1 cellular context compared by ENCODE assay signal in the genomic region with DNA sequence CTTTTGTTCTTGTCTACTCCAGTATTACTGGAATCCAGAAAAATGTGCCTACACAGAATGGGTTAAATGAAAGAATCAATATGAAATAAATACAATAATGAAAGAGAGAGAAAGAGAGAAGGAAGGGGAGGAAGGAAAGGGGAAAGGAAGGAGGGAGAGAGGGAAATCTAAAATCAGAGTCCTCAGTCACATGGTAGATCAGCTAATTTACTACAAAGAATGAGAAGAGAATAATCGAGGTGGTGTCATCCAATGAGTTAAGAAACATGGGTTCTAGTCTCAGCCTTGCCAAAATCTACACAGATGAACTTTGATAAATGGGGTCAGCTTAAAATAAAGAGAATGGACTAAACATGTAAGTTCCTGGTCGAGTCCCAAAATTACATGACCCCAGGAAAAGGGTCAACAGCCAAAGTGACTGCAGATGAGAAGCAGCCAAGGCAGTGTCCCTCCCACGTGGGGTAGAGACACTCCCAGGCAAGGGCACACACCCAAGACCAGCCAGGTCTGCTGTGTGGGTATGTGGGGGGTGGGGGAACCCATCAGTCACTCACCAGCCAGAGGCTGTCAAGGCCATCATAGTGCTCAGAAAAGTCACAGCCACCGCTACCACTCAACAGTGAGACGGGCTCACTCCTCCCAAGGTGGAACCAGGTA.
A peak's percentile ranks its signal among the peaks of the same experiment; 100 is the strongest.
TF ChIP-seq lines count a peak whose summit lies in the region.

No MANE protein-coding gene starts in this region.

TF ChIP-seq in HepG2, 621 proteins besides CTCF, POLR2A, EP300 and RAD21 (continued from another document):
- TF ChIP-seq, protein P1, sequence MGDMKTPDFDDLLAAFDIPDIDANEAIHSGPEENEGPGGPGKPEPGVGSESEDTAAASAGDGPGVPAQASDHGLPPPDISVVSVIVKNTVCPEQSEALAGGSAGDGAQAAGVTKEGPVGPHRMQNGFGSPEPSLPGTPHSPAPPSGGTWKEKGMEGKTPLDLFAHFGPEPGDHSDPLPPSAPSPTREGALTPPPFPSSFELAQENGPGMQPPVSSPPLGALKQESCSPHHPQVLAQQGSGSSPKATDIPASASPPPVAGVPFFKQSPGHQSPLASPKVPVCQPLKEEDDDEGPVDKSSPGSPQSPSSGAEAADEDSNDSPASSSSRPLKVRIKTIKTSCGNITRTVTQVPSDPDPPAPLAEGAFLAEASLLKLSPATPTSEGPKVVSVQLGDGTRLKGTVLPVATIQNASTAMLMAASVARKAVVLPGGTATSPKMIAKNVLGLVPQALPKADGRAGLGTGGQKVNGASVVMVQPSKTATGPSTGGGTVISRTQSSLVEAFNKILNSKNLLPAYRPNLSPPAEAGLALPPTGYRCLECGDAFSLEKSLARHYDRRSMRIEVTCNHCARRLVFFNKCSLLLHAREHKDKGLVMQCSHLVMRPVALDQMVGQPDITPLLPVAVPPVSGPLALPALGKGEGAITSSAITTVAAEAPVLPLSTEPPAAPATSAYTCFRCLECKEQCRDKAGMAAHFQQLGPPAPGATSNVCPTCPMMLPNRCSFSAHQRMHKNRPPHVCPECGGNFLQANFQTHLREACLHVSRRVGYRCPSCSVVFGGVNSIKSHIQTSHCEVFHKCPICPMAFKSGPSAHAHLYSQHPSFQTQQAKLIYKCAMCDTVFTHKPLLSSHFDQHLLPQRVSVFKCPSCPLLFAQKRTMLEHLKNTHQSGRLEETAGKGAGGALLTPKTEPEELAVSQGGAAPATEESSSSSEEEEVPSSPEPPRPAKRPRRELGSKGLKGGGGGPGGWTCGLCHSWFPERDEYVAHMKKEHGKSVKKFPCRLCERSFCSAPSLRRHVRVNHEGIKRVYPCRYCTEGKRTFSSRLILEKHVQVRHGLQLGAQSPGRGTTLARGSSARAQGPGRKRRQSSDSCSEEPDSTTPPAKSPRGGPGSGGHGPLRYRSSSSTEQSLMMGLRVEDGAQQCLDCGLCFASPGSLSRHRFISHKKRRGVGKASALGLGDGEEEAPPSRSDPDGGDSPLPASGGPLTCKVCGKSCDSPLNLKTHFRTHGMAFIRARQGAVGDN (CRISPR knock-in tag; IDR thresholded peaks at IDR 0.05) = peak; percentile 24; the same call in 1 of the 2 replicates
- peak; percentile 51 for TF ChIP-seq RBM22 (optimal IDR thresholded peaks at IDR 0.05; ENCODE audit: low read length)
